In genomic region chr22:41862530-41863266, GRCh38 we compare ENCODE assay signal across 8 cellular contexts. TPM values are rescaled to one million over a fixed set of nuclear protein-coding genes. Genes with fewer than 3 reads are reported as not detected.
A peak's percentile ranks its signal among the peaks of the same experiment; 100 is the strongest.
DNase-seq lines count a peak whose midpoint lies in the region; ATAC-seq and TF ChIP-seq lines count a peak whose summit lies in the region.

No MANE protein-coding gene starts in this region.

- peak; percentile 48 for ATAC-seq in GM21360 (IDR thresholded peaks at IDR 0.05; ENCODE audit: unreplicated experiment)
- ATAC-seq in naive B cell (ENCODE audit: low read depth in 2 of 2): peak; percentile 74 to 77
- peak; percentile 61 to 84 for ATAC-seq in upper lobe of left lung (ENCODE audit: low FRiP score in 2 of 2)

- peaks cover 33% of the 10 kb centered on the region for H3K4me1 ChIP-seq in CD8-positive, alpha-beta memory T cell (ENCODE audit: insufficient read depth, low read length)
- peaks cover 13 to 46% (median 23%) of the 10 kb centered on the region in 4 donors for H3K4me1 ChIP-seq in upper lobe of left lung

- no peak for TF ChIP-seq POLR2A in upper lobe of left lung (IDR thresholded peaks at IDR 0.05)

- H3K36me3 Mint-ChIP-seq in CD8-positive, alpha-beta memory T cell: peaks cover 0 to 18% (median 7%) of the 10 kb centered on the region in 3 donors
- peaks cover 11% of the 10 kb centered on the region for H3K36me3 Mint-ChIP-seq in activated naive CD8-positive, alpha-beta T cell
- no peaks in the 10 kb centered on the region for H3K36me3 Mint-ChIP-seq in naive B cell

- no peak for TF ChIP-seq CTCF in upper lobe of left lung (IDR thresholded peaks at IDR 0.05)

- H3K4me1 Mint-ChIP-seq in CD8-positive, alpha-beta memory T cell: peaks cover 40 to 63% (median 53%) of the 10 kb centered on the region in 3 donors
- H3K4me1 Mint-ChIP-seq in activated naive CD8-positive, alpha-beta T cell (ENCODE audit: low read depth): peaks cover 62% of the 10 kb centered on the region
- peaks cover 63 to 94% (median 74%) of the 10 kb centered on the region in 3 donors for H3K4me1 Mint-ChIP-seq in naive B cell

- POLR2A ChIA-PET in CD8-positive, alpha-beta memory T cell (lab: Charles Lee): interaction anchor here (0.6 to 2.5 kb wide), 8 partner anchors 28 to 506 kb away, joined by 3 to 12 read pairs (median 6); partner anchors contain the start of genes CCDC134, SREBF2 and TNFRSF13C

- H3K27me3 Mint-ChIP-seq in CD8-positive, alpha-beta memory T cell: no peaks in the 10 kb centered on the region
- H3K27me3 Mint-ChIP-seq in activated naive CD8-positive, alpha-beta T cell: no peaks in the 10 kb centered on the region
- H3K27me3 Mint-ChIP-seq in naive B cell: no peaks in the 10 kb centered on the region

- peak overlapping the region; percentile 32 for H3K27ac ChIP-seq in CD8-positive, alpha-beta memory T cell (ENCODE audit: low read depth, low read length)
- peak overlapping the region; percentile 64 to 76 (median 71) for H3K27ac ChIP-seq in upper lobe of left lung

- peak overlapping the region; percentile 7 for H3K4me3 ChIP-seq in CD8-positive, alpha-beta memory T cell (ENCODE audit: low read length)
- H3K4me3 ChIP-seq in upper lobe of left lung: no peak overlapping the region

- H3K27ac Mint-ChIP-seq in CD8-positive, alpha-beta memory T cell: peak overlapping the region; percentile 87 to 98 (median 92)
- H3K27ac Mint-ChIP-seq in activated naive CD8-positive, alpha-beta T cell: peak overlapping the region; percentile 98
- H3K27ac Mint-ChIP-seq in naive B cell: peak overlapping the region; percentile 94 to 97 (median 96)

- peak overlapping the region; percentile 41 to 65 (median 56) for H3K4me3 Mint-ChIP-seq in CD8-positive, alpha-beta memory T cell
- H3K4me3 Mint-ChIP-seq in activated naive CD8-positive, alpha-beta T cell: peak overlapping the region; percentile 78
- peak overlapping the region; percentile 34 to 86 (median 76) for H3K4me3 Mint-ChIP-seq in naive B cell

- no peaks in the 10 kb centered on the region for H3K9me3 ChIP-seq in CD8-positive, alpha-beta memory T cell (ENCODE audit: low read length)
- no peaks in the 10 kb centered on the region for H3K9me3 ChIP-seq in upper lobe of left lung

- no peak for DNase-seq in CD8-positive, alpha-beta memory T cell
- DNase-seq in NAMALWA (ENCODE audit: low spot score) (peak; percentile 40), naive B cell (peak; percentile 59), upper lobe of left lung (peak in 1 of 2 donors; percentile 44), LoVo (ENCODE audit: low spot score) (no peak), NCI-H1092 treated with DMSO at 0.1 percent for 48 hours (lab: John Stamatoyannopoulos, UW) (no peak)

- peak in 1 of 4 donors; percentile 14 for TF ChIP-seq EP300 in upper lobe of left lung (IDR thresholded peaks at IDR 0.05)

- H3K36me3 ChIP-seq in CD8-positive, alpha-beta memory T cell (ENCODE audit: insufficient read depth, low read length): peaks cover 4% of the 10 kb centered on the region
- H3K36me3 ChIP-seq in upper lobe of left lung: peaks cover 6 to 14% (median 9%) of the 10 kb centered on the region in 4 donors

- WGBS in upper lobe of left lung, 2 donors: 58 to 61% methylated on average over 11 of the region's 11 CpGs

- CTCF ChIA-PET in CD8-positive, alpha-beta memory T cell (lab: Charles Lee): interaction anchor here (0.8 to 2.0 kb wide), 12 partner anchors 12 to 166 kb away, joined by 3 to 8 read pairs (median 4); partner anchors contain the start of genes CENPM and SREBF2

- no peaks in the 10 kb centered on the region for H3K27me3 ChIP-seq in CD8-positive, alpha-beta memory T cell (ENCODE audit: insufficient read depth, low read length, poor library complexity, severe bottlenecking)
- no peaks in the 10 kb centered on the region for H3K27me3 ChIP-seq in upper lobe of left lung

- no peaks in the 10 kb centered on the region for H3K9me3 Mint-ChIP-seq in CD8-positive, alpha-beta memory T cell
- H3K9me3 Mint-ChIP-seq in activated naive CD8-positive, alpha-beta T cell (ENCODE audit: low read depth): no peaks in the 10 kb centered on the region
- no peaks in the 10 kb centered on the region for H3K9me3 Mint-ChIP-seq in naive B cell

RNA-seq across cellular contexts. Expression of gene SREBF2, which starts 29.8 kb away (rescaled TPM):
- total RNA-seq in CD8-positive, alpha-beta memory T cell: 10 to 100 TPM; 85.1 to 87.1 TPM
- 24.5 TPM for polyA plus RNA-seq in CD8-positive, alpha-beta memory T cell
- 10 to 100 TPM; 30.1 to 52.8 (median 40.7) TPM for polyA plus RNA-seq in naive B cell (ENCODE audit: low read depth in 6 of 6)
- total RNA-seq in upper lobe of left lung: 100 to 1,000 TPM; 124 to 175 (median 145) TPM

RNA-seq across cellular contexts. Expression of gene SHISA8, which starts 52.2 kb away (rescaled TPM):
- 1 to 10 TPM; 1.3 to 1.4 TPM for total RNA-seq in CD8-positive, alpha-beta memory T cell
- not detected for polyA plus RNA-seq in CD8-positive, alpha-beta memory T cell
- polyA plus RNA-seq in naive B cell (ENCODE audit: low read depth in 6 of 6): 1 to 10 TPM in 1 of 6 donors, under 1 TPM in 5; 0.28 to 1.7 (median 0.67) TPM
- under 1 TPM in 1 of 6 donors, not detected in 5; 0.17 TPM for total RNA-seq in upper lobe of left lung

Comparison
In these comparisons a context has a peak if more than half of its experiments do, and no peak if none do; other contexts are left out.
1. DNase-seq: peak in NAMALWA (single experiment) and naive B cell (single experiment); none in CD8-positive, alpha-beta memory T cell (0 of 5), LoVo (single experiment) and NCI-H1092 treated with DMSO at 0.1 percent for 48 hours (single experiment).
2. Peak in every context shown above with its lines, with median percentiles within 50 percentile points of each other: H3K27ac Mint-ChIP-seq, H3K4me3 Mint-ChIP-seq and ATAC-seq.